11 cellular contexts compared by ENCODE assay signal in genomic region chr17:18494250-18494768, GRCh38. TPM values are rescaled to one million over a fixed set of nuclear protein-coding genes. Genes with fewer than 3 reads are reported as not detected.
"Had no signal": no experiment of that assay in that cellular context is flagged by ENCODE, and none has a peak within 500 bp of the region (broad histone marks: within the 10 kb centered on the region; RNA-seq: fewer than 3 reads in every experiment).

No MANE protein-coding gene starts in this region.

RNA-seq across cellular contexts. Expression of gene LGALS9C, which starts 17.7 kb away (rescaled TPM):
- total RNA-seq: kidney epithelial cell, left ventricle myocardium superior, lung microvascular endothelial cell, occipital lobe, osteocyte, posterior vena cava, skeletal muscle tissue, temporal lobe, tibial nerve, ureter, uterus had no signal
